In the genomic region with DNA sequence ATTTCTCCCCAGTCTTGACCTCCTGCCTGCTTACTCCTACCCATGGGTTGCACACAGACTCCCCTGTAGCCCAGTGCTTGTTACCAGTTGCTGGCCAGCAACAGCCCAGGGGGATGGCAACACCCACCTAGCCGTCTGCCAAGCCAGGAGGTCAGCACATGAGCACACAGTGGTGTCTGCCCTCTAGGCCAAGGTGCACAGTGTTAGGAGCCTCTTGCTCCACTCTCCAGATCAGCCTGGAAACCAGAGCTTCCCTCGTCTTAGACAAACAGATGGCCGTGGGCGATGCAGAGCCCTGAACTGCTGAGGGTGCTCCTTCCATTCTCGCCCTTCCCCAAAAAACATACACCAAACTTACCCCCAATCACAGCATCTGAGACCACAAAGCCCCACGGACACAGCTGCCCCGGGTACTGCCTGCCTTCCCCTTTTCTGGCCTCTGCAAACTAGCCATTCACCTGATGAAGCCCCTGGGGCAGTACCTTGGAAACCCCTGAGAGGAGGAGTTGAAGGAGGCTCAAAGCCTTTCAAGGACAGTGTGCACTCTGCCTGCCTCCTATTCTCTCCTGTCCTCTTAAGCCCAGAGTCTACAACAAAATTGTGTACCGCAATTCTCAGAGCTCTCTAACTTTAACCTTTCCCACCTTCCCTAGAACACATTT, we compare ENCODE assay signal across 10 cellular contexts. TPM values are rescaled to one million over a fixed set of nuclear protein-coding genes. Genes with fewer than 3 reads are reported as not detected.
A peak's percentile ranks its signal among the peaks of the same experiment; 100 is the strongest.
DNase-seq lines count a peak whose midpoint lies in the region; ATAC-seq and TF ChIP-seq lines count a peak whose summit lies in the region.
"Had no signal": no experiment of that assay in that cellular context is flagged by ENCODE, and none has a peak within 500 bp of the region (broad histone marks: within the 10 kb centered on the region; RNA-seq: fewer than 3 reads in every experiment).

No MANE protein-coding gene starts in this region.

- no peak overlapping the region for H3K23ac ChIP-seq in H9 (ENCODE audit: insufficient read length, low read depth, low read length)

- H3K18ac ChIP-seq in H9 (ENCODE audit: insufficient read length, low read depth, low read length): no peak overlapping the region

- H3K9ac ChIP-seq in H9 (ENCODE audit: extremely low read depth, insufficient read length, low read length): no peak overlapping the region

- H2BK15ac ChIP-seq in H9 (ENCODE audit: low read depth, low read length): no peak overlapping the region

- H2BK5ac ChIP-seq in H9 (ENCODE audit: insufficient read length, low read length): no peak overlapping the region

- DNase-seq in H9 (no peak), cerebellar cortex (ENCODE audit: low spot score) (peak; percentile 41), progenitor cell of endocrine pancreas (ENCODE audit: low spot score, unreplicated experiment) (no peak), middle frontal gyrus (ENCODE audit: extremely low spot score, low spot score) (no peak), Ammon's horn (ENCODE audit: low spot score) (no peak)
- DNase-seq: activated naive CD8-positive, alpha-beta T cell treated with anti-CD3 and anti-CD28 coated beads, Interleukin-2, amount 10 ng/mL, durations not matched to agents 7 days and 5 days; mucosa of descending colon; sigmoid colon; T-helper 1 cell had no signal

- H3K4me2 ChIP-seq in H9 (ENCODE audit: insufficient read depth, insufficient read length, low read length): no peak overlapping the region

- no peaks in the 10 kb centered on the region for H3K9me3 Mint-ChIP-seq in H9
- H3K9me3 Mint-ChIP-seq in progenitor cell of endocrine pancreas (ENCODE audit: low read depth): no peaks in the 10 kb centered on the region
- H3K9me3 Mint-ChIP-seq: activated naive CD8-positive, alpha-beta T cell treated with anti-CD3 and anti-CD28 coated beads, Interleukin-2, amount 10 ng/mL, durations not matched to agents 7 days and 5 days had no signal

- no peak overlapping the region for H3K14ac ChIP-seq in H9 (ENCODE audit: insufficient read depth, low read length)

- no peak overlapping the region for H2BK120ac ChIP-seq in H9 (ENCODE audit: low read depth, low read length, poor library complexity, severe bottlenecking)

- H3K4me3 Mint-ChIP-seq in H9 (no peak overlapping the region), progenitor cell of endocrine pancreas (ENCODE audit: low read depth) (no peak overlapping the region)
- H3K4me3 Mint-ChIP-seq: activated naive CD8-positive, alpha-beta T cell treated with anti-CD3 and anti-CD28 coated beads, Interleukin-2, amount 10 ng/mL, durations not matched to agents 7 days and 5 days had no signal

- WGBS in H9 (ENCODE audit: extremely low coverage, insufficient read length, low lambda C conversion rate): no CpG with 5 or more reads among the region's 8 CpGs

- no peak overlapping the region for H2AK5ac ChIP-seq in H9 (ENCODE audit: insufficient read length, low read length)

- H3K27me3 Mint-ChIP-seq in H9 (ENCODE audit: low read depth) (peaks cover 4% of the 10 kb centered on the region), progenitor cell of endocrine pancreas (peaks cover 7% of the 10 kb centered on the region)
- H3K27me3 Mint-ChIP-seq: activated naive CD8-positive, alpha-beta T cell treated with anti-CD3 and anti-CD28 coated beads, Interleukin-2, amount 10 ng/mL, durations not matched to agents 7 days and 5 days had no signal

- H3T11ph ChIP-seq in H9 (ENCODE audit: low read length): no peak overlapping the region

- no peaks in the 10 kb centered on the region for H3K9me3 ChIP-seq in H9 (ENCODE audit: control insufficient read depth, low read depth, low read length)
- H3K9me3 ChIP-seq: mucosa of descending colon, sigmoid colon had no signal

- no peaks in the 10 kb centered on the region for H3K79me1 ChIP-seq in H9 (ENCODE audit: insufficient read depth, low read depth, low read length, poor library complexity, severe bottlenecking)

- H3K4me1 Mint-ChIP-seq in H9: peaks cover 45 to 48% of the 10 kb centered on the region in 2 experiments
- H3K4me1 Mint-ChIP-seq in progenitor cell of endocrine pancreas (ENCODE audit: low read depth): peaks cover 18% of the 10 kb centered on the region
- H3K4me1 Mint-ChIP-seq: activated naive CD8-positive, alpha-beta T cell treated with anti-CD3 and anti-CD28 coated beads, Interleukin-2, amount 10 ng/mL, durations not matched to agents 7 days and 5 days had no signal

- H3K27ac Mint-ChIP-seq in H9: peak overlapping the region; percentile 15 to 72 (median 57); a peak in 4 of 7 replicates
- peak overlapping the region; percentile 29 for H3K27ac Mint-ChIP-seq in progenitor cell of endocrine pancreas
- H3K27ac Mint-ChIP-seq: activated naive CD8-positive, alpha-beta T cell treated with anti-CD3 and anti-CD28 coated beads, Interleukin-2, amount 10 ng/mL, durations not matched to agents 7 days and 5 days had no signal

- no peak overlapping the region for H3K4ac ChIP-seq in H9 (ENCODE audit: low read depth, low read length)

- H4K8ac ChIP-seq in H9 (replicated peaks; ENCODE audit: insufficient read length, low read depth, low read length): no peak overlapping the region

- H2BK20ac ChIP-seq in H9 (ENCODE audit: low read depth, low read length, poor library complexity, severe bottlenecking): no peak overlapping the region

- H3K36me3 Mint-ChIP-seq in H9 (ENCODE audit: insufficient read depth in 1 of 3, low read depth in 3 of 3) (peaks cover 23 to 43% (median 37%) of the 10 kb centered on the region in 3 experiments), progenitor cell of endocrine pancreas (ENCODE audit: insufficient read depth) (peaks cover 17% of the 10 kb centered on the region)

- no peak overlapping the region for H3K56ac ChIP-seq in H9 (ENCODE audit: insufficient read length, low read depth, low read length)

- H3K4me1 ChIP-seq in H9 (ENCODE audit: insufficient read depth, low read length): no peaks in the 10 kb centered on the region; the same call in 1 of the 2 replicates

- no peaks in the 10 kb centered on the region for H3K23me2 ChIP-seq in H9 (ENCODE audit: insufficient read length, low read depth, low read length, poor library complexity, severe bottlenecking)

- H3K27ac ChIP-seq in H9 (ENCODE audit: insufficient read length, low read depth, low read length): no peak overlapping the region

- TF ChIP-seq CTCF in H9 (conservative IDR thresholded peaks at IDR 0.05): no peak
- no peak for TF ChIP-seq CTCF in progenitor cell of endocrine pancreas (IDR thresholded peaks at IDR 0.05; ENCODE audit: unreplicated experiment)

- no peaks in the 10 kb centered on the region for H4K20me1 ChIP-seq in H9 (ENCODE audit: control insufficient read depth, insufficient read depth, insufficient read length)

- no peaks in the 10 kb centered on the region for H3K27me3 ChIP-seq in H9 (ENCODE audit: insufficient read depth, low read length)
- H3K27me3 ChIP-seq: sigmoid colon had no signal

- no peak overlapping the region for H4K91ac ChIP-seq in H9 (ENCODE audit: insufficient read length, low read depth, low read length)

- H3K79me2 ChIP-seq in H9 (ENCODE audit: insufficient read depth, low read length): no peaks in the 10 kb centered on the region

- no peak overlapping the region for H2BK12ac ChIP-seq in H9 (ENCODE audit: insufficient read length, low read depth, low read length)

- no peak overlapping the region for H4K5ac ChIP-seq in H9 (ENCODE audit: insufficient read length, low read depth, low read length)

- ATAC-seq in GM21390 (IDR thresholded peaks at IDR 0.05; ENCODE audit: unreplicated experiment): no peak

- H2AFZ ChIP-seq in H9 (ENCODE audit: low read length): no peak overlapping the region

RNA-seq across cellular contexts. Expression of a gene that starts 1.0 kb away (rescaled TPM):
- total RNA-seq in H9 (2021): 0.70 and 1.2 TPM in 2 replicates
- 2.0 and 2.1 TPM in 2 replicates for total RNA-seq in progenitor cell of endocrine pancreas

RNA-seq across cellular contexts. Expression of a gene that starts 9.3 kb away (rescaled TPM):
- total RNA-seq in H9 (2021) (31.2 and 31.9 TPM in 2 replicates), progenitor cell of endocrine pancreas (25.1 and 30.1 TPM in 2 replicates)

RNA-seq across cellular contexts. Expression of a gene that starts 17.6 kb away (rescaled TPM):
- 142 and 152 TPM in 2 replicates for total RNA-seq in H9 (2021)
- total RNA-seq in progenitor cell of endocrine pancreas: 160 and 167 TPM in 2 replicates

RNA-seq across cellular contexts. Expression of a gene that starts 45.4 kb away (rescaled TPM):
- total RNA-seq in H9 (2021) (3.9 and 4.0 TPM in 2 replicates), progenitor cell of endocrine pancreas (5.2 and 5.7 TPM in 2 replicates)
